In genomic region chr13:101572456-101572855, GRCh38 we compare ENCODE assay signal across 2 cellular contexts.
TF ChIP-seq lines count a peak whose summit lies in the region.

No MANE protein-coding gene starts in this region.

TF ChIP-seq in IMR-90, 13 proteins besides CTCF, POLR2A, EP300 and RAD21:
- TF ChIP-seq SMC3 (IDR thresholded peaks at IDR 0.05; ENCODE audit: low read depth, low read length) (no peak), CHD1 (IDR thresholded peaks at IDR 0.05; ENCODE audit: low read depth, low read length) (no peak), ELK1 (IDR thresholded peaks at IDR 0.05; ENCODE audit: borderline replicate concordance, low read depth, low read length) (no peak), NFE2L2 (IDR thresholded peaks at IDR 0.05; ENCODE audit: low read depth, low read length) (no peak), RFX5 (IDR thresholded peaks at IDR 0.05; ENCODE audit: low read depth, low read length) (no peak), MAFK (IDR thresholded peaks at IDR 0.05; ENCODE audit: low read depth, low read length) (no peak), MAZ (IDR thresholded peaks at IDR 0.05; ENCODE audit: borderline replicate concordance, low read depth, low read length) (no peak), MXI1 (IDR thresholded peaks at IDR 0.05; ENCODE audit: borderline replicate concordance, low read depth, low read length) (no peak), RCOR1 (IDR thresholded peaks at IDR 0.05; ENCODE audit: insufficient replicate concordance, low read length) (no peak), FOS (IDR thresholded peaks at IDR 0.05; ENCODE audit: low read depth, low read length) (no peak), BHLHE40 (IDR thresholded peaks at IDR 0.05; ENCODE audit: low read depth, low read length) (no peak), CEBPB (IDR thresholded peaks at IDR 0.05; ENCODE audit: low read depth, low read length) (no peak)

TF ChIP-seq in H1, 55 proteins besides CTCF, POLR2A, EP300 and RAD21:
- TF ChIP-seq CREB1 (IDR thresholded peaks at IDR 0.05): no peak
- TF ChIP-seq TBP (IDR thresholded peaks at IDR 0.05; ENCODE audit: low read depth, low read length): no peak
- no peak for TF ChIP-seq CEBPB (IDR thresholded peaks at IDR 0.05; ENCODE audit: low read depth, low read length)
- TF ChIP-seq KDM4A (IDR thresholded peaks at IDR 0.05; ENCODE audit: low read depth, low read length, severe bottlenecking): no peak
- TF ChIP-seq BCL11A (IDR thresholded peaks at IDR 0.05; ENCODE audit: low read depth in 2 of 2, low read length in 2 of 2): no peak
- TF ChIP-seq, protein P1, sequence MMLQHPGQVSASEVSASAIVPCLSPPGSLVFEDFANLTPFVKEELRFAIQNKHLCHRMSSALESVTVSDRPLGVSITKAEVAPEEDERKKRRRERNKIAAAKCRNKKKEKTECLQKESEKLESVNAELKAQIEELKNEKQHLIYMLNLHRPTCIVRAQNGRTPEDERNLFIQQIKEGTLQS (IDR thresholded peaks at IDR 0.05; ENCODE audit: insufficient read depth, low read depth, low read length): no peak
- no peak for TF ChIP-seq SP4 (IDR thresholded peaks at IDR 0.05; ENCODE audit: low read length)
- TF ChIP-seq, protein P2, sequence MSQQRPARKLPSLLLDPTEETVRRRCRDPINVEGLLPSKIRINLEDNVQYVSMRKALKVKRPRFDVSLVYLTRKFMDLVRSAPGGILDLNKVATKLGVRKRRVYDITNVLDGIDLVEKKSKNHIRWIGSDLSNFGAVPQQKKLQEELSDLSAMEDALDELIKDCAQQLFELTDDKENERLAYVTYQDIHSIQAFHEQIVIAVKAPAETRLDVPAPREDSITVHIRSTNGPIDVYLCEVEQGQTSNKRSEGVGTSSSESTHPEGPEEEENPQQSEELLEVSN (IDR thresholded peaks at IDR 0.05): no peak
- TF ChIP-seq MAX (IDR thresholded peaks at IDR 0.05): no peak
- TF ChIP-seq CBX8 (IDR thresholded peaks at IDR 0.05; ENCODE audit: borderline replicate concordance, low read depth, low read length): no peak
- no peak for TF ChIP-seq POLR2AphosphoS5 (IDR thresholded peaks at IDR 0.05; ENCODE audit: low read depth, low read length)
- no peak for TF ChIP-seq CHD7 (IDR thresholded peaks at IDR 0.05; ENCODE audit: insufficient replicate concordance, low read length)
- no peak for TF ChIP-seq CHD2 (IDR thresholded peaks at IDR 0.05; ENCODE audit: low read length)
- TF ChIP-seq TAF7 (optimal IDR thresholded peaks at IDR 0.05; ENCODE audit: borderline replicate concordance, low read depth, low read length): no peak
